22 cellular contexts compared by ENCODE assay signal in genomic region chr2:142834003-142834402, GRCh38. TPM values are rescaled to one million over a fixed set of nuclear protein-coding genes. Genes with fewer than 3 reads are reported as not detected.
DNase-seq lines count a peak whose midpoint lies in the region; ATAC-seq and TF ChIP-seq lines count a peak whose summit lies in the region.
"Had no signal": no experiment of that assay in that cellular context is flagged by ENCODE, and none has a peak within 500 bp of the region (broad histone marks: within the 10 kb centered on the region; RNA-seq: fewer than 3 reads in every experiment).

No MANE protein-coding gene starts in this region.

- no peaks in the 10 kb centered on the region for H3K4me1 ChIP-seq in breast epithelium
- no peaks in the 10 kb centered on the region for H3K4me1 ChIP-seq in left lung
- H3K4me1 ChIP-seq in esophagus muscularis mucosa, result no peaks in the 10 kb centered on the region
- no peaks in the 10 kb centered on the region for H3K4me1 ChIP-seq in tibial nerve
- H3K4me1 ChIP-seq: pancreas, Peyer's patch had no signal

- in situ Hi-C loops in astrocyte of the spinal cord (cut with HindIII; ENCODE audit: low sequenced_read_pairs), result no loop called here

- TF ChIP-seq POLR2A in breast epithelium (IDR thresholded peaks at IDR 0.05) (no peak), esophagus muscularis mucosa (IDR thresholded peaks at IDR 0.05; ENCODE audit: low read depth) (no peak), tibial nerve (IDR thresholded peaks at IDR 0.05) (no peak)

- H3K27me3 ChIP-seq in breast epithelium (no peaks in the 10 kb centered on the region), left lung (no peaks in the 10 kb centered on the region), esophagus muscularis mucosa (no peaks in the 10 kb centered on the region), tibial nerve (no peaks in the 10 kb centered on the region)
- H3K27me3 ChIP-seq: pancreas, Peyer's patch had no signal

- intact Hi-C loops in MCF 10A (cut with micrococcal nuclease), result no loop called here
- intact Hi-C loops in breast epithelium (cut with DNase I; ENCODE audit: low total_unique reads), result no loop called here
- intact Hi-C loops in left lung (cut with DNase I), result no loop called here
- intact Hi-C loops in esophagus muscularis mucosa (cut with DNase I), result no loop called here

- TF ChIP-seq CTCF in MCF 10A (IDR thresholded peaks at IDR 0.05; ENCODE audit: unreplicated experiment) (no peak), breast epithelium (IDR thresholded peaks at IDR 0.05) (no peak), astrocyte of the spinal cord (IDR thresholded peaks at IDR 0.05; ENCODE audit: low read depth, low read length) (no peak), left lung (IDR thresholded peaks at IDR 0.05) (no peak), esophagus muscularis mucosa (IDR thresholded peaks at IDR 0.05) (no peak), tibial nerve (IDR thresholded peaks at IDR 0.05) (no peak)

- CTCF ChIA-PET in MCF 10A (lab: Yijun Ruan, JAX), result no interaction called here

- no peak overlapping the region for H3K4me3 ChIP-seq in breast epithelium
- no peak overlapping the region for H3K4me3 ChIP-seq in astrocyte of the spinal cord (ENCODE audit: low read depth, low read length)
- H3K4me3 ChIP-seq in left lung, result no peak overlapping the region
- H3K4me3 ChIP-seq in esophagus muscularis mucosa, result no peak overlapping the region
- H3K4me3 ChIP-seq in tibial nerve, result no peak overlapping the region
- H3K4me3 ChIP-seq: pancreas, Peyer's patch had no signal

- H3K27ac ChIP-seq in breast epithelium, result no peak overlapping the region
- no peak overlapping the region for H3K27ac ChIP-seq in left lung
- H3K27ac ChIP-seq in esophagus muscularis mucosa (replicated peaks in 1 of 4), result no peak overlapping the region
- no peak overlapping the region for H3K27ac ChIP-seq in tibial nerve
- H3K27ac ChIP-seq: pancreas, Peyer's patch had no signal

- H3K9me3 ChIP-seq in breast epithelium (no peaks in the 10 kb centered on the region), left lung (no peaks in the 10 kb centered on the region), esophagus muscularis mucosa (no peaks in the 10 kb centered on the region), tibial nerve (no peaks in the 10 kb centered on the region)
- H3K9me3 ChIP-seq: pancreas, Peyer's patch had no signal

- H3K36me3 ChIP-seq in breast epithelium (no peaks in the 10 kb centered on the region), left lung (no peaks in the 10 kb centered on the region), esophagus muscularis mucosa (no peaks in the 10 kb centered on the region), tibial nerve (no peaks in the 10 kb centered on the region)
- H3K36me3 ChIP-seq: pancreas, Peyer's patch had no signal

- peaks cover 7% of the 10 kb centered on the region for H3K4me1 Mint-ChIP-seq in MCF 10A (ENCODE audit: insufficient read depth, unreplicated experiment)
- H3K4me1 Mint-ChIP-seq: activated CD8-positive, alpha-beta memory T cell treated with anti-CD3 and anti-CD28 coated beads, Interleukin-2, amount 10 ng/mL, durations not matched to agents 7 days and 5 days; brain had no signal

- peak overlapping the region; percentile 35 for H3K27ac Mint-ChIP-seq in MCF 10A (ENCODE audit: low read depth, unreplicated experiment)
- H3K27ac Mint-ChIP-seq: activated CD8-positive, alpha-beta memory T cell treated with anti-CD3 and anti-CD28 coated beads, Interleukin-2, amount 10 ng/mL, durations not matched to agents 7 days and 5 days; brain had no signal

- BruUV-seq in MCF 10A (replicated peaks; lab: Mats Ljungman, UMichigan), result no TSS peak

- no peaks in the 10 kb centered on the region for H3K27me3 Mint-ChIP-seq in MCF 10A (ENCODE audit: insufficient read depth, unreplicated experiment)
- H3K27me3 Mint-ChIP-seq: activated CD8-positive, alpha-beta memory T cell treated with anti-CD3 and anti-CD28 coated beads, Interleukin-2, amount 10 ng/mL, durations not matched to agents 7 days and 5 days; brain had no signal

- WGBS in esophagus muscularis mucosa, result 87% methylated on average over 1 of the region's 1 CpG
- 83 to 87% methylated on average over 1 of the region's 1 CpG for WGBS in tibial nerve, 2 donors

- peak; percentile 39 for DNase-seq in MCF 10A (ENCODE audit: unreplicated experiment)
- DNase-seq in breast epithelium (ENCODE audit: low spot score in 2 of 2), result no peak
- DNase-seq in astrocyte of the spinal cord (ENCODE audit: low read depth, low spot score), result peak; percentile 67
- peak; percentile 50 for DNase-seq in glomerular visceral epithelial cell (ENCODE audit: extremely low spot score)
- DNase-seq in left lung, result no peak
- DNase-seq in 8988T, result no peak
- no peak for DNase-seq in esophagus muscularis mucosa (ENCODE audit: extremely low spot score)
- no peak for DNase-seq in tibial nerve (ENCODE audit: low spot score in 2 of 2)
- DNase-seq: ACHN; activated CD8-positive, alpha-beta memory T cell treated with anti-CD3 and anti-CD28 coated beads, Interleukin-2, amount 10 ng/mL, durations not matched to agents 7 days and 5 days; activated naive CD4-positive, alpha-beta T cell; COR-L47; effector CD4-positive, alpha-beta T cell; GF-D8; glutamatergic neuron; MM.1S; NCI-H2081; NCI-H748 treated with DMSO at 0.1 percent for 48 hours; pancreas; Peyer's patch; T-helper 1 cell had no signal

- no peak overlapping the region for H3K4me3 Mint-ChIP-seq in MCF 10A (ENCODE audit: unreplicated experiment)
- H3K4me3 Mint-ChIP-seq: activated CD8-positive, alpha-beta memory T cell treated with anti-CD3 and anti-CD28 coated beads, Interleukin-2, amount 10 ng/mL, durations not matched to agents 7 days and 5 days; brain had no signal

- POLR2A ChIA-PET in MCF 10A (lab: Yijun Ruan, JAX), result interaction anchor here (0.5 kb wide), 1 partner anchor 8 kb away, joined by 3 read pairs; no protein-coding TSS in a partner anchor

- TF ChIP-seq EP300 in esophagus muscularis mucosa (IDR thresholded peaks at IDR 0.05) (no peak), tibial nerve (IDR thresholded peaks at IDR 0.05) (no peak)

- no peaks in the 10 kb centered on the region for H3K9me3 Mint-ChIP-seq in MCF 10A (ENCODE audit: unreplicated experiment)

- H3K36me3 Mint-ChIP-seq in MCF 10A (ENCODE audit: insufficient read depth, unreplicated experiment), result peaks cover 5% of the 10 kb centered on the region
- H3K36me3 Mint-ChIP-seq: activated CD8-positive, alpha-beta memory T cell treated with anti-CD3 and anti-CD28 coated beads, Interleukin-2, amount 10 ng/mL, durations not matched to agents 7 days and 5 days; brain had no signal

- ATAC-seq in left lung, result no peak
- ATAC-seq: activated CD8-positive, alpha-beta memory T cell treated with anti-CD3 and anti-CD28 coated beads, Interleukin-2, amount 10 ng/mL, durations not matched to agents 7 days and 5 days; pancreas had no signal

RNA-seq across cellular contexts. Expression of gene KYNU, which starts 43.5 kb away (rescaled TPM):
- total RNA-seq in MCF 10A (2022) (143 and 160 TPM in 2 replicates), breast epithelium (10 to 100 TPM in 2 of 3 donors, 1 to 10 TPM in 1; 6.9 to 13.1 (median 11.7) TPM), left lung (10 to 100 TPM in 1 of 2 donors, 1 to 10 TPM in 1; 7.1 to 29.7 TPM), esophagus muscularis mucosa (1 to 10 TPM; 1.2 to 9.4 (median 3.9) TPM), tibial nerve (1 to 10 TPM in 3 of 4 donors, under 1 TPM in 1; 0.63 to 8.7 (median 4.2) TPM)
- total RNA-seq: activated CD8-positive, alpha-beta memory T cell treated with anti-CD3 and anti-CD28 coated beads, Interleukin-2, amount 10 ng/mL, durations not matched to agents 7 days and 5 days had no signal

Comparison
In these comparisons a context has a peak if more than half of its experiments do, and no peak if none do; other contexts are left out.
1. DNase-seq: peak in MCF 10A (single experiment), astrocyte of the spinal cord (single experiment) and glomerular visceral epithelial cell (single experiment); none in breast epithelium (0 of 2), left lung (0 of 2), 8988T (single experiment), esophagus muscularis mucosa (single experiment) and tibial nerve (0 of 2).